In genomic region chr19:30269638-30270037, GRCh38 we compare ENCODE assay signal across 9 cellular contexts.
"Had no signal": no experiment of that assay in that cellular context is flagged by ENCODE, and none has a peak within 500 bp of the region (broad histone marks: within the 10 kb centered on the region; RNA-seq: fewer than 3 reads in every experiment).

No MANE protein-coding gene starts in this region.

- DNase-seq: GM23248, GOT3, H7, HFFc6, IMR-90, KG1 had no signal

- H3K27ac ChIP-seq: GM23248 had no signal

- H3K4me3 ChIP-seq: GM23248, HAP-1, K562 had no signal

- ATAC-seq: HCT116, K562 had no signal
